ENCODE assay signal across 30 cellular contexts in genomic region chr6:122063090-122063489, GRCh38.
DNase-seq lines count a peak whose midpoint lies in the region; TF ChIP-seq lines count a peak whose summit lies in the region.
"Had no signal": no experiment of that assay in that cellular context is flagged by ENCODE, and none has a peak within 500 bp of the region (broad histone marks: within the 10 kb centered on the region; RNA-seq: fewer than 3 reads in every experiment).

No MANE protein-coding gene starts in this region.

- H3K36me3 ChIP-seq in breast epithelium = no peaks in the 10 kb centered on the region
- H3K36me3 ChIP-seq: cardiac muscle cell, Peyer's patch, SJCRH30, upper lobe of left lung had no signal

- H3K4me3 Mint-ChIP-seq in type B pancreatic cell = peak overlapping the region; percentile 37
- H3K4me3 Mint-ChIP-seq: activated T-cell treated with anti-CD3 and anti-CD28 coated beads, Interleukin-2, amount 50 U/mL, for 24 hours; CD8-positive, alpha-beta memory T cell; dendritic cell treated with granulocyte-macrophage colony-stimulating factor and Interleukin-4, amounts not matched to agents 40 ng/mL and 50 ng/mL, for 4 days; memory B cell had no signal

- H3K4me3 ChIP-seq in breast epithelium = no peak overlapping the region
- H3K4me3 ChIP-seq: cardiac muscle cell, Peyer's patch, SJCRH30, upper lobe of left lung had no signal

- TF ChIP-seq CTCF in type B pancreatic cell (conservative IDR thresholded peaks at IDR 0.05) (no peak), breast epithelium (IDR thresholded peaks at IDR 0.05) (no peak)

- peaks cover 40% of the 10 kb centered on the region for H3K4me1 Mint-ChIP-seq in type B pancreatic cell (ENCODE audit: unreplicated experiment)
- H3K4me1 Mint-ChIP-seq: CD8-positive, alpha-beta memory T cell; memory B cell; naive B cell had no signal

- no peaks in the 10 kb centered on the region for H3K36me3 Mint-ChIP-seq in type B pancreatic cell
- H3K36me3 Mint-ChIP-seq: CD8-positive, alpha-beta memory T cell; memory B cell; naive B cell had no signal

- intact Hi-C loops in breast epithelium (cut with DNase I; ENCODE audit: low total_unique reads) = no loop called here

- H3K4me1 ChIP-seq in breast epithelium = no peaks in the 10 kb centered on the region
- H3K4me1 ChIP-seq: Peyer's patch, SJCRH30, upper lobe of left lung had no signal

- H3K9me3 Mint-ChIP-seq in type B pancreatic cell = no peaks in the 10 kb centered on the region
- H3K9me3 Mint-ChIP-seq: activated T-cell treated with anti-CD3 and anti-CD28 coated beads, Interleukin-2, amount 50 U/mL, for 24 hours; dendritic cell treated with granulocyte-macrophage colony-stimulating factor and Interleukin-4, amounts not matched to agents 40 ng/mL and 50 ng/mL, for 4 days; memory B cell had no signal

- no peak overlapping the region for H3K27ac ChIP-seq in breast epithelium
- H3K27ac ChIP-seq: cardiac muscle cell, Peyer's patch, SJCRH30, upper lobe of left lung had no signal

- H3K27me3 ChIP-seq in breast epithelium = no peaks in the 10 kb centered on the region
- H3K27me3 ChIP-seq: cardiac muscle cell, Peyer's patch, SJCRH30, upper lobe of left lung had no signal

- TF ChIP-seq POLR2A in breast epithelium (IDR thresholded peaks at IDR 0.05) = no peak

- DNase-seq in NCI-H2081 (lab: John Stamatoyannopoulos, UW) (peak; percentile 6 to 9), NCI-H2081 treated with DMSO at 0.1 percent for 48 hours (lab: John Stamatoyannopoulos, UW) (no peak), NCI-H69 (lab: John Stamatoyannopoulos, UW) (peak; percentile 91), fibroblast of gingiva (ENCODE audit: low read depth) (peak; percentile 59), type B pancreatic cell (ENCODE audit: extremely low spot score, unreplicated experiment) (no peak), RKO (ENCODE audit: low spot score) (no peak), breast epithelium (ENCODE audit: low spot score in 2 of 2) (no peak), SKM-1 (lab: John Stamatoyannopoulos, UW; ENCODE audit: unreplicated experiment) (no peak)
- DNase-seq: 8988T; activated CD4-positive, alpha-beta T cell treated with anti-CD3 and anti-CD28 coated beads for 1 hour; activated naive CD4-positive, alpha-beta T cell treated with Interleukin-2 at 50 U/mL for 16 hours; activated T-cell treated with anti-CD3 and anti-CD28 coated beads, Interleukin-2, amount 50 U/mL, for 24 hours; AML-193; amygdala; CD8-positive, alpha-beta memory T cell; DMS153; IMR-90; left colon; naive B cell; NCI-H146; NCI-H345; Peyer's patch; small intestine; stimulated activated CD4-positive, alpha-beta T cell treated with anti-CD3 and anti-CD28 coated beads, Interleukin-2, amount 100 ng/mL, for 24 hours; T-helper 1 cell; upper lobe of left lung had no signal

- no peaks in the 10 kb centered on the region for H3K9me3 ChIP-seq in breast epithelium
- H3K9me3 ChIP-seq: Peyer's patch, SJCRH30, upper lobe of left lung had no signal

- no peak overlapping the region for H3K27ac Mint-ChIP-seq in type B pancreatic cell
- H3K27ac Mint-ChIP-seq: activated T-cell treated with anti-CD3 and anti-CD28 coated beads, Interleukin-2, amount 50 U/mL, for 24 hours; CD8-positive, alpha-beta memory T cell; dendritic cell treated with granulocyte-macrophage colony-stimulating factor and Interleukin-4, amounts not matched to agents 40 ng/mL and 50 ng/mL, for 4 days; memory B cell; naive B cell had no signal

- no peaks in the 10 kb centered on the region for H3K27me3 Mint-ChIP-seq in type B pancreatic cell
- H3K27me3 Mint-ChIP-seq: activated T-cell treated with anti-CD3 and anti-CD28 coated beads, Interleukin-2, amount 50 U/mL, for 24 hours; CD8-positive, alpha-beta memory T cell; dendritic cell treated with granulocyte-macrophage colony-stimulating factor and Interleukin-4, amounts not matched to agents 40 ng/mL and 50 ng/mL, for 4 days; memory B cell had no signal

Comparison
In these comparisons a context has a peak if more than half of its experiments do, and no peak if none do; other contexts are left out.
1. DNase-seq: peak in NCI-H2081 (2 of 2), NCI-H69 (single experiment) and fibroblast of gingiva (single experiment); none in NCI-H2081 treated with DMSO at 0.1 percent for 48 hours (single experiment), type B pancreatic cell (single experiment), RKO (single experiment), breast epithelium (0 of 2) and SKM-1 (single experiment).